Comparison of ENCODE assay signal across 8 cellular contexts in the genomic region with DNA sequence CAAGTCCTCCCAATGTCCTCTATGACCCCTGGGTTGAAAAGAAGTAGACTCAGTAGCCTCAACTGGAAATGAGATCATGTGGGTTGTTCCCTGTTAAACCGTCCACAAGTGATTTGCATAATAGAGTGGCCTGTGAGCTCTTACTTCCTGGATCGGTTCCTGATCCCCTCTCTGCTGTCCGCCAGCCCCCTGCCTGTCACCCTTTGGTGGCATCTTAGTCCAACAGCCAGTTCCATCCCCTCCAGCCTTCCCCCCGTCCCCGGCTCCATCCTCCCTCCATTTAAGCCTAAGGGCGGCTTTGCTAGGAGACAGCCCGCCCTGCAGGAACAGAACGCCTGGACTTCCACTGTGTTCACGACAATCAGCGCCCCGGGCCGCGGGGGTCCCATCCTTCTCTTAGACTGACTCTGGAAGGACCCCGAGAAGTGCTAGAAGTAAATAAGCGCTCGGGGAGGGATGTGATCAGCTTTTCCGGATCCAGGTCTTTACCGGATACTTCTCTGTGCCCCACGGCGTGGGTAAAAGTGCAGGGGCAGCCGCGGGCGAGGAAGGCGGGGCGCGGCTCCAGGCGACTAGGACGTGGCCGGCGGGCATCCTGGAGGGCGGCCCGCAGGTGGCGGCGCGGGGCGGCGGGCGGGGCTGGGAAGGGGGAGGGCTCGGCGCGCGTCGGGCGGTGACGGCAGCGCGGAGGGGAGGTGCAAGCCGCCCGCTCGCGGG. TPM values are rescaled to one million over a fixed set of nuclear protein-coding genes. Genes with fewer than 3 reads are reported as not detected.
A peak's percentile ranks its signal among the peaks of the same experiment; 100 is the strongest.
DNase-seq lines count a peak whose midpoint lies in the region; ATAC-seq and TF ChIP-seq lines count a peak whose summit lies in the region.

No MANE protein-coding gene starts in this region.

- DNase-seq in DMS53 (lab: John Stamatoyannopoulos, UW) (peak; percentile 72), GM20000 (ENCODE audit: low spot score) (peak; percentile 95), HL-60 (ENCODE audit: low read depth in 1 of 2, low spot score in 1 of 2) (peak; percentile 84 to 86), SKM-1 (lab: John Stamatoyannopoulos, UW; ENCODE audit: unreplicated experiment) (peak; percentile 95), heart left ventricle (peak; percentile 79 to 91 (median 84)), posterior cingulate gyrus (peak; percentile 41 to 95 (median 64)), upper lobe of left lung (peak; percentile 86 to 97)
- DNase-seq in activated naive CD8-positive, alpha-beta T cell treated with anti-CD3 and anti-CD28 coated beads, Interleukin-2, amount 50 U/mL, for 16 hours (ENCODE audit: low read depth, low spot score): peak; percentile 43

- H3K27ac ChIP-seq in HL-60 (replicated peaks) (peak overlapping the region; percentile 97), heart left ventricle (peak overlapping the region; percentile 88 to 97 (median 94)), upper lobe of left lung (peak overlapping the region; percentile 95 to 99 (median 96))

- H3K36me3 ChIP-seq in heart left ventricle (no peaks in the 10 kb centered on the region), upper lobe of left lung (no peaks in the 10 kb centered on the region)

- WGBS in heart left ventricle, 4 donors: 2 to 6% (median 3%) methylated on average over 11 to 51 of the region's 51 CpGs
- WGBS in upper lobe of left lung, 2 donors: 0 to 2% methylated on average over 5 to 17 of the region's 51 CpGs

- TF ChIP-seq EP300 in upper lobe of left lung (IDR thresholded peaks at IDR 0.05): peak in 1 of 4 donors; percentile 7

- H3K9me3 ChIP-seq in heart left ventricle (no peaks in the 10 kb centered on the region), upper lobe of left lung (no peaks in the 10 kb centered on the region)

- H3K4me3 ChIP-seq in HL-60 (replicated peaks; ENCODE audit: insufficient read depth, low read length) (peak overlapping the region; percentile 59), heart left ventricle (peak overlapping the region; percentile 28 to 99 (median 93)), upper lobe of left lung (peak overlapping the region; percentile 30 to 97 (median 82))

- ATAC-seq in heart left ventricle (peak; percentile 50 to 88 (median 80)), upper lobe of left lung (ENCODE audit: low FRiP score in 2 of 2) (peak; percentile 87 to 94)

- intact Hi-C loops in heart left ventricle (cut with DNase I): loop anchor here (2.0 to 10.0 kb wide), 10 partner anchors 48 to 182 kb away; a partner anchor contains a TSS
- intact Hi-C loops in posterior cingulate gyrus (cut with DNase I): loop anchor here (5.0 kb wide), 1 partner anchor 51 kb away; a partner anchor contains a TSS

- no peaks in the 10 kb centered on the region for H3K27me3 ChIP-seq in HL-60 (ENCODE audit: insufficient read depth, poor library complexity, severe bottlenecking)
- H3K27me3 ChIP-seq in heart left ventricle: no peaks in the 10 kb centered on the region
- no peaks in the 10 kb centered on the region for H3K27me3 ChIP-seq in upper lobe of left lung

- peaks cover 0 to 50% (median 35%) of the 10 kb centered on the region in 12 donors for H3K4me1 ChIP-seq in heart left ventricle
- peaks cover 5 to 18% (median 13%) of the 10 kb centered on the region in 4 donors for H3K4me1 ChIP-seq in upper lobe of left lung

- no peak for TF ChIP-seq CTCF in GM20000 (IDR thresholded peaks at IDR 0.05; ENCODE audit: extremely low read depth, missing control alignments)
- no peak for TF ChIP-seq CTCF in HL-60 (IDR thresholded peaks at IDR 0.05; ENCODE audit: insufficient read depth, low read length)
- no peak for TF ChIP-seq CTCF in heart left ventricle (IDR thresholded peaks at IDR 0.05)
- TF ChIP-seq CTCF in upper lobe of left lung (IDR thresholded peaks at IDR 0.05): no peak

- no peak for TF ChIP-seq POLR2A in heart left ventricle (IDR thresholded peaks at IDR 0.05)
- peak in 2 of 4 donors; percentile 41 to 57 for TF ChIP-seq POLR2A in upper lobe of left lung (IDR thresholded peaks at IDR 0.05)

RNA-seq across cellular contexts. Expression of a gene that starts 51.2 kb away (rescaled TPM):
- total RNA-seq in heart left ventricle: 1 to 10 TPM; 1.8 to 6.1 (median 3.7) TPM
- 1 to 10 TPM in 1 of 2 donors, under 1 TPM in 1; 0.91 to 1.6 TPM for polyA plus RNA-seq in heart left ventricle
- total RNA-seq in upper lobe of left lung: 10 to 100 TPM in 5 of 6 donors, 1 to 10 TPM in 1; 9.4 to 76.5 (median 28.1) TPM

Comparison
In these comparisons a context has a peak if more than half of its experiments do, and no peak if none do; other contexts are left out.
1. Peak in every context shown above with its lines: DNase-seq, ATAC-seq, H3K4me3 ChIP-seq and H3K27ac ChIP-seq.
2. DNase-seq: peak in every context shown above with its lines; median percentile 95 in GM20000; 95 in SKM-1; 92 in upper lobe of left lung; 85 in HL-60; 84 in heart left ventricle; 72 in DMS53; 64 in posterior cingulate gyrus; 43 in activated naive CD8-positive, alpha-beta T cell treated with anti-CD3 and anti-CD28 coated beads, Interleukin-2, amount 50 U/mL, for 16 hours.